1 cellular context compared by ENCODE assay signal in the genomic region with DNA sequence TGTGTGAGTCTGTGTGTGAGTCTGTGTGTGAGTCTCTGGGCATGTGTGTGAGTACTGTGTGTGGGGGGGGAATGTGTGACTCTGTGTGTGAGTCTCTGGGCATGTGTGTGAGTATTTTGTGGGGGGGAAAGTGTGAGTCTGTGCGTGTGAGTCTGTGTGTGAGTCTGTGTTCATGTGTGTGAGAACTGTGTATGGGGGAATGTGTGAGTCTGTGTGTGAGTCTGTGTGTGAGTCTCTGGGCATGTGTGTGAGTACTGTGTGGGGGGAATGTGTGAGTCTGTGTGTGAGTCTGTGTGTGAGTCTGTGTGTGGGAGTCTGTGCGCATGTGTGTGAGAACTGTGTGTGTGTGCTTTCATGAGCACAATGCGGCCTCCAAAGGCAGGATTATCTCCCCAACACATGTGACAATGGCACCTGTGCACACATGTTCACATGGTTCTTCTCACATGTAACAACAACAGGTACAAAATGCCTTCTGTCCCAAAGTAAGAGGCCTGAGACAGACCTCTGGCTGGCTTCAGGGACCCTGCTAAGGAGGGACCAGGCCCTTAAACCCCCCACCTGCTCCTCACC.
TF ChIP-seq lines count a peak whose summit lies in the region.

No MANE protein-coding gene starts in this region.

TF ChIP-seq in K562, 482 proteins besides CTCF, POLR2A, EP300 and RAD21:
- TF ChIP-seq, protein P1, sequence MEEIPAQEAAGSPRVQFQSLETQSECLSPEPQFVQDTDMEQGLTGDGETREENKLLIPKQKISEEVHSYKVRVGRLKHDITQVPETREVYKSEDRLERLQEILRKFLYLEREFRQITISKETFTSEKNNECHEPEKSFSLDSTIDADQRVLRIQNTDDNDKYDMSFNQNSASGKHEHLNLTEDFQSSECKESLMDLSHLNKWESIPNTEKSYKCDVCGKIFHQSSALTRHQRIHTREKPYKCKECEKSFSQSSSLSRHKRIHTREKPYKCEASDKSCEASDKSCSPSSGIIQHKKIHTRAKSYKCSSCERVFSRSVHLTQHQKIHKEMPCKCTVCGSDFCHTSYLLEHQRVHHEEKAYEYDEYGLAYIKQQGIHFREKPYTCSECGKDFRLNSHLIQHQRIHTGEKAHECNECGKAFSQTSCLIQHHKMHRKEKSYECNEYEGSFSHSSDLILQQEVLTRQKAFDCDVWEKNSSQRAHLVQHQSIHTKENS (CRISPR knock-in tag; IDR thresholded peaks at IDR 0.05): no peak
- TF ChIP-seq, protein P2, sequence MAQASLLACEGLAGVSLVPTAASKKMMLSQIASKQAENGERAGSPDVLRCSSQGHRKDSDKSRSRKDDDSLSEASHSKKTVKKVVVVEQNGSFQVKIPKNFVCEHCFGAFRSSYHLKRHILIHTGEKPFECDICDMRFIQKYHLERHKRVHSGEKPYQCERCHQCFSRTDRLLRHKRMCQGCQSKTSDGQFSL (CRISPR knock-in tag; IDR thresholded peaks at IDR 0.05): peak; percentile 41
- TF ChIP-seq, protein P2 (tag; IDR thresholded peaks at IDR 0.05): no peak
